In the genomic region with DNA sequence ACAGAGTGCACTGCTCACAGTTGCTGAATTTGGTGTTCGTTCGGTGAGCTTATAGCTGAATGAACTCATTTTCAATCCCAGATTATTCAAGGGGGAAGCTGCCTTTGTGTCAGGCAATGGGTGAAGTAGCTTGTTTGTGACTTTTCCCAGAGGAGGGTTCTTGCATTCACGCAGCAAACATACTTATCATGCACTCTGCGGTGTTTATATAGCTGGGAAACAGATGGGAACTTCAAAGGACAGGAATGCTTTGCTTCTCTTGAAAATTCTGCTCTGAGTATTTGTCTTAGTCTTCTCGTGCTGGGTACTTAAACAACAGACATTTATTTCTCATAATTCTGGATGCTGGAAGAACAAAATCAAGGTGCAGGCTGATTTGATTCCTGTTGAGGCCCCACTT, we compare ENCODE assay signal across 10 cellular contexts.
DNase-seq lines count a peak whose midpoint lies in the region; ATAC-seq and TF ChIP-seq lines count a peak whose summit lies in the region.
"Had no signal": no experiment of that assay in that cellular context is flagged by ENCODE, and none has a peak within 500 bp of the region (broad histone marks: within the 10 kb centered on the region; RNA-seq: fewer than 3 reads in every experiment).

No MANE protein-coding gene starts in this region.

- intact Hi-C loops in sciatic nerve (cut with DNase I): no loop called here

- H3K27me3 ChIP-seq in Peyer's patch: no peaks in the 10 kb centered on the region

- H3K9me3 ChIP-seq in Peyer's patch: no peaks in the 10 kb centered on the region

- H3K4me3 ChIP-seq in Peyer's patch (no peak overlapping the region), foreskin fibroblast (ENCODE audit: low read depth in 1 of 2, low read length in 2 of 2) (no peak overlapping the region)
- H3K4me3 ChIP-seq: SK-N-MC had no signal

- TF ChIP-seq CTCF in Peyer's patch (IDR thresholded peaks at IDR 0.05) (no peak), foreskin fibroblast (IDR thresholded peaks at IDR 0.05; ENCODE audit: low read depth, low read length) (no peak)

- ATAC-seq in sciatic nerve (peak; percentile 1), GM18907 (IDR thresholded peaks at IDR 0.05; ENCODE audit: unreplicated experiment) (no peak), HG03460 (IDR thresholded peaks at IDR 0.05; ENCODE audit: unreplicated experiment) (no peak), GM18858 (IDR thresholded peaks at IDR 0.05; ENCODE audit: unreplicated experiment) (no peak)

- peak overlapping the region; percentile 83 to 92 (median 84) for H3K27ac ChIP-seq in Peyer's patch
- H3K27ac ChIP-seq: SK-N-MC had no signal

- H3K36me3 ChIP-seq in Peyer's patch: no peaks in the 10 kb centered on the region

- no peak for TF ChIP-seq POLR2A in Peyer's patch (IDR thresholded peaks at IDR 0.05)

- DNase-seq in EH (ENCODE audit: low read depth): peak; percentile 79
- DNase-seq in Peyer's patch: no peak
- peak; percentile 81 to 91 for DNase-seq in foreskin fibroblast
- DNase-seq in sciatic nerve (ENCODE audit: low spot score): no peak
- no peak for DNase-seq in dedifferentiated amniotic fluid mesenchymal stem cell (ENCODE audit: extremely low spot score)
- DNase-seq: amniotic stem cell had no signal

- peaks cover 6 to 31% (median 16%) of the 10 kb centered on the region in 4 donors for H3K4me1 ChIP-seq in Peyer's patch

Comparison
In these comparisons a context has a peak if more than half of its experiments do, and no peak if none do; other contexts are left out.
1. DNase-seq: peak in EH (single experiment) and foreskin fibroblast (2 of 2); none in Peyer's patch (0 of 3), sciatic nerve (single experiment) and dedifferentiated amniotic fluid mesenchymal stem cell (single experiment).